ENCODE assay signal across 8 cellular contexts in genomic region chr6:42782689-42783176, GRCh38. TPM values are rescaled to one million over a fixed set of nuclear protein-coding genes. Genes with fewer than 3 reads are reported as not detected.
DNase-seq lines count a peak whose midpoint lies in the region; ATAC-seq lines count a peak whose summit lies in the region.

No MANE protein-coding gene starts in this region.

- DNase-seq in G401 (ENCODE audit: low spot score) (peak; percentile 78), NCI-H446 (lab: John Stamatoyannopoulos, UW) (peak; percentile 81 to 94), left kidney (ENCODE audit: low read depth, low spot score) (peak; percentile 95)
- peak; percentile 88 for DNase-seq in activated CD4-positive, alpha-beta T cell treated with anti-CD3 and anti-CD28 coated beads, Interleukin-2, amount 10 ng/mL, durations not matched to agents 24 days and 14 days
- DNase-seq in stimulated activated CD4-positive, alpha-beta T cell treated with anti-CD3 and anti-CD28 coated beads, Interleukin-1b, Interleukin-23, amount 100 ng/mL, for 1 hour (ENCODE audit: low read depth in 2 of 2): peak; percentile 60 to 64

- H3K9me3 Mint-ChIP-seq in activated CD4-positive, alpha-beta T cell treated with anti-CD3 and anti-CD28 coated beads, Interleukin-2, amount 10 ng/mL, durations not matched to agents 24 days and 14 days: no peaks in the 10 kb centered on the region

- H3K4me3 Mint-ChIP-seq in activated CD4-positive, alpha-beta T cell treated with anti-CD3 and anti-CD28 coated beads, Interleukin-2, amount 10 ng/mL, durations not matched to agents 24 days and 14 days: peak overlapping the region; percentile 87

- H3K36me3 Mint-ChIP-seq in activated CD4-positive, alpha-beta T cell treated with anti-CD3 and anti-CD28 coated beads, Interleukin-2, amount 10 ng/mL, durations not matched to agents 24 days and 14 days (ENCODE audit: low read depth): peaks cover 16% of the 10 kb centered on the region

- ATAC-seq in HG03045 (IDR thresholded peaks at IDR 0.05; ENCODE audit: unreplicated experiment) (peak; percentile 29), GM19328 (IDR thresholded peaks at IDR 0.05; ENCODE audit: unreplicated experiment) (no peak)

- in situ Hi-C loops in G401 (cut with HindIII; ENCODE audit: low sequenced_read_pairs): no loop called here

- H3K27ac ChIP-seq in cingulate gyrus (ENCODE audit: low read depth, low read length): peak overlapping the region; percentile 99

- H3K4me1 Mint-ChIP-seq in activated CD4-positive, alpha-beta T cell treated with anti-CD3 and anti-CD28 coated beads, Interleukin-2, amount 10 ng/mL, durations not matched to agents 24 days and 14 days: peaks cover 29% of the 10 kb centered on the region

- no peaks in the 10 kb centered on the region for H3K27me3 Mint-ChIP-seq in activated CD4-positive, alpha-beta T cell treated with anti-CD3 and anti-CD28 coated beads, Interleukin-2, amount 10 ng/mL, durations not matched to agents 24 days and 14 days

- peak overlapping the region; percentile 96 for H3K27ac Mint-ChIP-seq in activated CD4-positive, alpha-beta T cell treated with anti-CD3 and anti-CD28 coated beads, Interleukin-2, amount 10 ng/mL, durations not matched to agents 24 days and 14 days

- intact Hi-C loops in activated CD4-positive, alpha-beta T cell treated with anti-CD3 and anti-CD28 coated beads, Interleukin-2, amount 10 ng/mL, durations not matched to agents 24 days and 14 days (cut with micrococcal nuclease): loop anchor here (1.0 to 2.0 kb wide), 4 partner anchors 11 to 108 kb away; partner anchors contain the start of genes RPL7L1 and TBCC

RNA-seq across cellular contexts. Expression of gene BICRAL, which starts 0.9 kb away (rescaled TPM):
- 0.37 and 1.6 TPM in 2 replicates for total RNA-seq in G401 (2014; rRNA removed; shearing (Covaris generic))
- total RNA-seq in activated CD4-positive, alpha-beta T cell treated with anti-CD3 and anti-CD28 coated beads, Interleukin-2, amount 10 ng/mL, durations not matched to agents 24 days and 14 days: 12.5 and 12.9 TPM in 2 replicates

RNA-seq across cellular contexts. Expression of gene TBCC, which starts 36.8 kb away (rescaled TPM):
- total RNA-seq in G401 (2014; rRNA removed; shearing (Covaris generic)): 57.7 and 73.2 TPM in 2 replicates
- 18.4 TPM in 2 replicates for total RNA-seq in activated CD4-positive, alpha-beta T cell treated with anti-CD3 and anti-CD28 coated beads, Interleukin-2, amount 10 ng/mL, durations not matched to agents 24 days and 14 days
